8 cellular contexts compared by ENCODE assay signal in the genomic region with DNA sequence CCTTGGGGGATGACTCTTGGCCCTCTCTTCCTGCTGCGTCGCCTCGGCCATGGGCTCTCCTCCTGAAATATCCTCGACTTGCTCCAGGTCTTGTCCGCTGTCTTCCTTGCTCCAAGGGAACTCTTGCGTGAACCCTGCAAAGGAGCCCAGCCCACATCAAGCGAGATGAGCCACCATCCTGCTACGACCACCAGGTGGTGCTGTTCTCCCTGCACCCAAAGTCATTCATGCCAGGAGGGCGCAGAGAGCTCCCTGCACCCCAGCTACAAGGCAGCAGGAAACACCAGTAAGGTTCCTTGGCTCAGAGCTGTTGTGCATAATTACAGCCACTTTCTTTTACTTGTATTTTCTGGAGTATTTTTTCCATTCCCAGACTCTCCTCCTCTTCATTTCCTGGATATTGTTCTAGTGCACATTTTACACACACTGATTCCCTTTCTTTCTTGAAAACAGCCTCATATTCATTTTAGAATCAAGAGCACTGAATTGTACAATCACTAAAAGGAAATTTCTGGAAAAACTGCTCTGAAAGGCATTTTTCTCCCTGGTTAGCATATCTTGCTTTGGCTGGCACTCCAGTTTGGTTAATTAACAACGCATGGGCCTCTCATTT.
DNase-seq lines count a peak whose midpoint lies in the region; ATAC-seq and TF ChIP-seq lines count a peak whose summit lies in the region.

No MANE protein-coding gene starts in this region.

- intact Hi-C loops in psoas muscle (cut with DNase I): loop anchor here (1.0 to 5.0 kb wide), 4 partner anchors 12 to 700 kb away; no protein-coding TSS in a partner anchor

- no peak overlapping the region for H3K4me3 ChIP-seq in psoas muscle

- WGBS in psoas muscle, 3 donors: 14 to 16% (median 15%) methylated on average over 10 of the region's 10 CpGs

- DNase-seq in DMS53 (lab: John Stamatoyannopoulos, UW) (peak; percentile 79), NCI-H460 (ENCODE audit: extremely low read depth, low read depth) (peak; percentile 27), glomerular visceral epithelial cell (ENCODE audit: extremely low spot score) (peak; percentile 2), psoas muscle (peak; percentile 32 to 60), GF-D8 (lab: John Stamatoyannopoulos, UW) (no peak)
- peak; percentile 50 to 55 for DNase-seq in activated T-cell treated with anti-CD3 and anti-CD28 coated beads, Interleukin-2, amount 50 U/mL, for 48 hours

- ATAC-seq in GM19372 (IDR thresholded peaks at IDR 0.05; ENCODE audit: low read depth, unreplicated experiment) (peak; percentile 89), HG03280 (IDR thresholded peaks at IDR 0.05; ENCODE audit: unreplicated experiment) (peak; percentile 85), psoas muscle (peak in 2 of 4 donors; percentile 53 to 58)

- no peaks in the 10 kb centered on the region for H3K9me3 ChIP-seq in psoas muscle

- TF ChIP-seq CTCF in psoas muscle (IDR thresholded peaks at IDR 0.05): peak; percentile 68

- no peaks in the 10 kb centered on the region for H3K4me1 ChIP-seq in psoas muscle

- H3K27me3 ChIP-seq in psoas muscle (ENCODE audit: insufficient read depth in 3 of 3, low read length in 2 of 3): peaks cover 0 to 4% (median 0%) of the 10 kb centered on the region in 3 donors

- no peaks in the 10 kb centered on the region for H3K36me3 ChIP-seq in psoas muscle (ENCODE audit: insufficient read depth in 1 of 2, low read depth in 1 of 2)

- no peak overlapping the region for H3K27ac ChIP-seq in psoas muscle
